Comparison of ENCODE assay signal across 9 cellular contexts in the genomic region with DNA sequence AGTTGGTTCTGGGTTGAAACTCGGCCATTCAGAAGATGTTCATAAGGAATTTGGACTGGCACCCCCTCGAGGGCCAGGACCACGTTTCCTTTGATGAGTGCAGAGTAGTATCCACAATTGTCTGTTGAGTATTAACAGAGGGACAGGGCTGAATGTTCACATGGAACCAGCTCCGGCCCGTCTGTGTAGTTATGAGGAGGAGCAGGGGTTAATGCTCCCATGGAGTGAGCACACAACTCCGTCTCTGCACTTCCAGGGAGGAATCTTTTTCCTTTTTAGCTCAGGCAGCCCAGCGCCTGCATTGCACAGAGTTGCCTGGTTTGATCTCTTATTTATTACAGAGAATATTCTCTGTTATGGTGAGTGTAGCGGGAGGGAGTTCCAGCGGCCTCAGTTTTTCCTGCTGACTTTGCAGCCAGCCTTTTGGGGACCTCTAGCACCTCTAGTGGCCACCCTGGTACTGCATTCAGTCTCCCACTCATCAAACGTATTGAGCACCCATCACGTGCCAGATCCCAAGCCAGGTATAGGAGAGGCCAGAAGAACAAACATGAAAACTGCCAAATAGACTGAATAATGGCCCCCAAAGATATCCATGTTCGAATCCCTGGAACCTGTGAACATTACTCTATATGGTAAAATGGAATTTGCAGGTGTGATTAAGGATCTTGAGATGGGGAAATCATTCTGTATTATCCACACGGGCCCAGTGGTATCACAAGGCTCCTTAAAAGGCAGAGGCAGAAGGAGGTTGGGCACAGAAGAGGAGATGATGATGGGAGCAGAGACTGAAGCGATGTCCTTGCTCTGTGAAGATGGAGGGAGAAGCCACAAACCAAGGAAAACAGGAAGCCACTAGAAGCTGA.
DNase-seq lines count a peak whose midpoint lies in the region; ATAC-seq, FAIRE-seq and TF ChIP-seq lines count a peak whose summit lies in the region.
"Had no signal": no experiment of that assay in that cellular context is flagged by ENCODE, and none has a peak within 500 bp of the region (broad histone marks: within the 10 kb centered on the region; RNA-seq: fewer than 3 reads in every experiment).

No MANE protein-coding gene starts in this region.

- no peak overlapping the region for H3K27ac Mint-ChIP-seq in activated CD8-positive, alpha-beta memory T cell treated with anti-CD3 and anti-CD28 coated beads, Interleukin-2, amount 10 ng/mL, durations not matched to agents 7 days and 5 days
- H3K27ac Mint-ChIP-seq: stimulated activated naive CD8-positive, alpha-beta T cell treated with anti-CD3 and anti-CD28 coated beads, Interleukin-15, Interleukin-2, amounts not matched to agents 100 ng/mL and 50 ng/mL, for 24 hours had no signal

- H3K36me3 Mint-ChIP-seq in activated CD8-positive, alpha-beta memory T cell treated with anti-CD3 and anti-CD28 coated beads, Interleukin-2, amount 10 ng/mL, durations not matched to agents 7 days and 5 days = no peaks in the 10 kb centered on the region

- peak; percentile 93 for TF ChIP-seq CTCF in epithelial cell of esophagus (IDR thresholded peaks at IDR 0.05; ENCODE audit: insufficient read depth, low read depth, low read length, missing control alignments)

- CTCF ChIA-PET in activated CD8-positive, alpha-beta memory T cell treated with anti-CD3 and anti-CD28 coated beads, Interleukin-2, amount 10 ng/mL, durations not matched to agents 7 days and 5 days (lab: Charles Lee) = interaction anchor here (0.7 to 2.9 kb wide), 6 partner anchors 10 to 201 kb away, joined by 3 to 9 read pairs (median 6); no protein-coding TSS in a partner anchor

- DNase-seq in AG08396 (ENCODE audit: low spot score) (peak; percentile 66), H54 (ENCODE audit: insufficient read length, low spot score) (peak; percentile 65), NCI-H69 (lab: John Stamatoyannopoulos, UW) (peak; percentile 65), epithelial cell of esophagus (ENCODE audit: low read depth) (peak; percentile 62), myocyte (ENCODE audit: low read depth) (peak; percentile 47)
- DNase-seq in activated CD8-positive, alpha-beta memory T cell treated with anti-CD3 and anti-CD28 coated beads, Interleukin-2, amount 10 ng/mL, durations not matched to agents 7 days and 5 days = peak; percentile 74
- DNase-seq in stimulated activated CD8-positive, alpha-beta memory T cell treated with anti-CD3 and anti-CD28 coated beads, Interleukin-7, amount 100 ng/mL, for 4 hours (ENCODE audit: low read depth in 2 of 2) = peak; percentile 15 to 24

- H3K4me3 Mint-ChIP-seq in activated CD8-positive, alpha-beta memory T cell treated with anti-CD3 and anti-CD28 coated beads, Interleukin-2, amount 10 ng/mL, durations not matched to agents 7 days and 5 days = no peak overlapping the region
- H3K4me3 Mint-ChIP-seq: stimulated activated naive CD8-positive, alpha-beta T cell treated with anti-CD3 and anti-CD28 coated beads, Interleukin-15, Interleukin-2, amounts not matched to agents 100 ng/mL and 50 ng/mL, for 24 hours had no signal

- TF ChIP-seq POLR2A in H54 (IDR thresholded peaks at IDR 0.05; ENCODE audit: low read depth, low read length) = no peak

- no peaks in the 10 kb centered on the region for H3K9me3 Mint-ChIP-seq in activated CD8-positive, alpha-beta memory T cell treated with anti-CD3 and anti-CD28 coated beads, Interleukin-2, amount 10 ng/mL, durations not matched to agents 7 days and 5 days (ENCODE audit: low read depth)
- H3K9me3 Mint-ChIP-seq: stimulated activated naive CD8-positive, alpha-beta T cell treated with anti-CD3 and anti-CD28 coated beads, Interleukin-15, Interleukin-2, amounts not matched to agents 100 ng/mL and 50 ng/mL, for 24 hours had no signal

- peaks cover 47% of the 10 kb centered on the region for H3K27me3 Mint-ChIP-seq in activated CD8-positive, alpha-beta memory T cell treated with anti-CD3 and anti-CD28 coated beads, Interleukin-2, amount 10 ng/mL, durations not matched to agents 7 days and 5 days

- H3K4me3 ChIP-seq in epithelial cell of esophagus (ENCODE audit: low read length) = no peak overlapping the region

- peak; percentile 75 for ATAC-seq in activated CD8-positive, alpha-beta memory T cell treated with anti-CD3 and anti-CD28 coated beads, Interleukin-2, amount 10 ng/mL, durations not matched to agents 7 days and 5 days
- no peak for ATAC-seq in HG03280 (IDR thresholded peaks at IDR 0.05; ENCODE audit: unreplicated experiment)

- peaks cover 12% of the 10 kb centered on the region for H3K4me1 Mint-ChIP-seq in activated CD8-positive, alpha-beta memory T cell treated with anti-CD3 and anti-CD28 coated beads, Interleukin-2, amount 10 ng/mL, durations not matched to agents 7 days and 5 days

- no peak for FAIRE-seq in H54 (lab: Jason Lieb, UNC)

Comparison
In these comparisons a context has a peak if more than half of its experiments do, and no peak if none do; other contexts are left out.
1. DNase-seq: peak in every context shown above with its lines; median percentile 74 in activated CD8-positive, alpha-beta memory T cell treated with anti-CD3 and anti-CD28 coated beads, Interleukin-2, amount 10 ng/mL, durations not matched to agents 7 days and 5 days; 66 in AG08396; 65 in H54; 65 in NCI-H69; 62 in epithelial cell of esophagus; 47 in myocyte; 20 in stimulated activated CD8-positive, alpha-beta memory T cell treated with anti-CD3 and anti-CD28 coated beads, Interleukin-7, amount 100 ng/mL, for 4 hours.